Comparison of ENCODE assay signal across 1 cellular context in genomic region chr2:46006634-46007033, GRCh38.
TF ChIP-seq lines count a peak whose summit lies in the region.

No MANE protein-coding gene starts in this region.

TF ChIP-seq in IMR-90, 13 proteins besides CTCF, POLR2A, EP300 and RAD21 (continued from another document):
- TF ChIP-seq ELK1 (IDR thresholded peaks at IDR 0.05; ENCODE audit: borderline replicate concordance, low read depth, low read length), result no peak
TF ChIP-seq in IMR-90: peak in this region for 0.
